8 cellular contexts compared by ENCODE assay signal in the genomic region with DNA sequence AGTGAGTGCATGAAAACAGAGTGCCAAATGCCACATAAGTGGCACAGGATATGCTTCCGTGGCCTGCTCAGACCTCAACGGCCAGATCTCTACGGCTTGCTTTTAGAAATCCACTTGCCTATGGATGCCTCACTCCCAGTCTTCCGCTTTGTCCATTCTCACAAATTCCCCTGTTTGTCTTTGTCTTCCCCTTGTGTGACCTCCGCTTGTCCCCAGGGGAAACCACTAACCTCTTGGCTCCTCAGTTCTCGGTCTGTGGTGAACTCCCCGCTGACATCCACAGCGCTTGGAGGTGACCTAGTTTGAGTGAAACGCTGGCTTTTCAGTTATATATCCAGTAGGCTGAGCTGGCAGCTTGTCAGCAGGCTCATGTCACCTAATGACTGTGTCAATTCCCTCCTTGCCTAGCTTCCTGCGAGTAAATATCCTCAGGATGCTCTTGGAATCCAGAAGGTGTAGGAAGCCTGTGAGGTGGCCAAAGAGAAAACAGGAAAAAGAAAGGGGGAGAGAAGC.
DNase-seq lines count a peak whose midpoint lies in the region; ATAC-seq and TF ChIP-seq lines count a peak whose summit lies in the region.

No MANE protein-coding gene starts in this region.

- intact Hi-C loops in posterior vena cava (cut with DNase I) (no loop called here), PC-9 (cut with micrococcal nuclease; ENCODE audit: unreplicated experiment) (no loop called here)

- in situ Hi-C loops in G401 (cut with HindIII; ENCODE audit: low sequenced_read_pairs), result no loop called here

- CTCF ChIA-PET in PC-9 (lab: Charles Lee), result interaction anchor here (0.7 kb wide), 1 partner anchor 17 kb away, joined by 6 read pairs; no protein-coding TSS in a partner anchor

- H3K9ac ChIP-seq in neural progenitor cell, result no peak overlapping the region

- H3K4me3 Mint-ChIP-seq in neural progenitor cell, result peak overlapping the region; percentile 52

- TF ChIP-seq CTCF in choroid plexus epithelial cell (conservative IDR thresholded peaks at IDR 0.05; ENCODE audit: low read depth, low read length) (no peak), neural progenitor cell (IDR thresholded peaks at IDR 0.05) (no peak), PC-9 (conservative IDR thresholded peaks at IDR 0.05) (no peak)

- H3K36me3 ChIP-seq in neural progenitor cell (no peaks in the 10 kb centered on the region), PC-9 (ENCODE audit: low read depth) (peaks cover 14% of the 10 kb centered on the region; the same call in 1 of the 2 replicates)

- H3K9me3 ChIP-seq in neural progenitor cell (ENCODE audit: low read depth) (no peaks in the 10 kb centered on the region), PC-9 (ENCODE audit: insufficient read depth, low read depth) (no peaks in the 10 kb centered on the region; the same call in 1 of the 2 replicates)

- H2AFZ ChIP-seq in neural progenitor cell (replicated peaks) (no peak overlapping the region), PC-9 (no peak overlapping the region)

- H3K4me3 ChIP-seq in choroid plexus epithelial cell (ENCODE audit: low read depth, low read length) (no peak overlapping the region), neural progenitor cell (no peak overlapping the region), PC-9 (no peak overlapping the region)

- POLR2A ChIA-PET in PC-9 (lab: Charles Lee; ENCODE audit: unreplicated experiment), result no interaction called here

- no peaks in the 10 kb centered on the region for H3K9me2 ChIP-seq in PC-9 (ENCODE audit: insufficient read depth)

- H3K27me3 ChIP-seq in neural progenitor cell (no peaks in the 10 kb centered on the region), PC-9 (ENCODE audit: insufficient read depth, low read depth) (no peaks in the 10 kb centered on the region)

- peaks cover 5% of the 10 kb centered on the region for H3K27me3 Mint-ChIP-seq in neural progenitor cell (ENCODE audit: insufficient read depth, low read depth)

- peak overlapping the region; percentile 90 for H3K27ac Mint-ChIP-seq in neural progenitor cell

- no peak overlapping the region for H3K27ac ChIP-seq in neural progenitor cell
- H3K27ac ChIP-seq in PC-9, result no peak overlapping the region

- H3K4me2 ChIP-seq in neural progenitor cell (no peak overlapping the region), PC-9 (no peak overlapping the region)

- H3K36me3 Mint-ChIP-seq in neural progenitor cell, result peaks cover 3% of the 10 kb centered on the region

- H3K4me1 Mint-ChIP-seq in neural progenitor cell, result peaks cover 48% of the 10 kb centered on the region

- H3K4me1 ChIP-seq in neural progenitor cell, result peaks cover 18% of the 10 kb centered on the region
- peaks cover 16% of the 10 kb centered on the region for H3K4me1 ChIP-seq in PC-9 (replicated peaks; ENCODE audit: insufficient read depth)

- BruUV-seq in PC-9 (replicated peaks; lab: Mats Ljungman, UMichigan), result no TSS peak

- H4K20me1 ChIP-seq in neural progenitor cell (ENCODE audit: low read depth), result no peaks in the 10 kb centered on the region
- no peaks in the 10 kb centered on the region for H4K20me1 ChIP-seq in PC-9 (ENCODE audit: insufficient read depth)

- DNase-seq in G401 (ENCODE audit: low spot score), result peak; percentile 91
- DNase-seq in T-helper 1 cell, result peak in 4 of 5 donors; percentile 8 to 41 (median 22)
- peak; percentile 84 for DNase-seq in choroid plexus epithelial cell (ENCODE audit: low read depth)
- DNase-seq in neural progenitor cell (ENCODE audit: low spot score), result no peak
- no peak for DNase-seq in posterior vena cava (ENCODE audit: low spot score)
- DNase-seq in PC-9, result no peak
- no peak for DNase-seq in NCI-H2029 treated with DMSO at 0.1 percent for 48 hours (lab: John Stamatoyannopoulos, UW)

- peaks cover 5% of the 10 kb centered on the region for H3F3A ChIP-seq in neural progenitor cell (ENCODE audit: low read depth)
- H3F3A ChIP-seq in PC-9 (ENCODE audit: insufficient read depth, low read depth), result peaks cover 11% of the 10 kb centered on the region

- no peaks in the 10 kb centered on the region for H3K79me2 ChIP-seq in neural progenitor cell (ENCODE audit: low read depth)
- H3K79me2 ChIP-seq in PC-9 (ENCODE audit: low read depth), result no peaks in the 10 kb centered on the region

- H3K9me3 Mint-ChIP-seq in neural progenitor cell, result peaks cover 3% of the 10 kb centered on the region

- ATAC-seq in GM19455 (IDR thresholded peaks at IDR 0.05; ENCODE audit: unreplicated experiment), result no peak

Comparison
In these comparisons a context has a peak if more than half of its experiments do, and no peak if none do; other contexts are left out.
1. DNase-seq: peak in G401 (single experiment), T-helper 1 cell (4 of 5) and choroid plexus epithelial cell (single experiment); none in neural progenitor cell (single experiment), posterior vena cava (single experiment), PC-9 (0 of 2) and NCI-H2029 treated with DMSO at 0.1 percent for 48 hours (single experiment).